In genomic region chr7:50352282-50352681, GRCh38 we compare ENCODE assay signal across 1 cellular context.
TF ChIP-seq lines count a peak whose summit lies in the region.

No MANE protein-coding gene starts in this region.

TF ChIP-seq in GM12878, 131 proteins besides CTCF, POLR2A, EP300 and RAD21 (continued from another document and continues in another):
- TF ChIP-seq, protein P1, sequence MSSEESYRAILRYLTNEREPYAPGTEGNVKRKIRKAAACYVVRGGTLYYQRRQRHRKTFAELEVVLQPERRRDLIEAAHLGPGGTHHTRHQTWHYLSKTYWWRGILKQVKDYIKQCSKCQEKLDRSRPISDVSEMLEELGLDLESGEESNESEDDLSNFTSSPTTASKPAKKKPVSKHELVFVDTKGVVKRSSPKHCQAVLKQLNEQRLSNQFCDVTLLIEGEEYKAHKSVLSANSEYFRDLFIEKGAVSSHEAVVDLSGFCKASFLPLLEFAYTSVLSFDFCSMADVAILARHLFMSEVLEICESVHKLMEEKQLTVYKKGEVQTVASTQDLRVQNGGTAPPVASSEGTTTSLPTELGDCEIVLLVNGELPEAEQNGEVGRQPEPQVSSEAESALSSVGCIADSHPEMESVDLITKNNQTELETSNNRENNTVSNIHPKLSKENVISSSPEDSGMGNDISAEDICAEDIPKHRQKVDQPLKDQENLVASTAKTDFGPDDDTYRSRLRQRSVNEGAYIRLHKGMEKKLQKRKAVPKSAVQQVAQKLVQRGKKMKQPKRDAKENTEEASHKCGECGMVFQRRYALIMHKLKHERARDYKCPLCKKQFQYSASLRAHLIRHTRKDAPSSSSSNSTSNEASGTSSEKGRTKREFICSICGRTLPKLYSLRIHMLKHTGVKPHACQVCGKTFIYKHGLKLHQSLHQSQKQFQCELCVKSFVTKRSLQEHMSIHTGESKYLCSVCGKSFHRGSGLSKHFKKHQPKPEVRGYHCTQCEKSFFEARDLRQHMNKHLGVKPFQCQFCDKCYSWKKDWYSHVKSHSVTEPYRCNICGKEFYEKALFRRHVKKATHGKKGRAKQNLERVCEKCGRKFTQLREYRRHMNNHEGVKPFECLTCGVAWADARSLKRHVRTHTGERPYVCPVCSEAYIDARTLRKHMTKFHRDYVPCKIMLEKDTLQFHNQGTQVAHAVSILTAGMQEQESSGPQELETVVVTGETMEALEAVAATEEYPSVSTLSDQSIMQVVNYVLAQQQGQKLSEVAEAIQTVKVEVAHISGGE (CRISPR knock-in tag; IDR thresholded peaks at IDR 0.05), result no peak
- TF ChIP-seq PML (IDR thresholded peaks at IDR 0.05; ENCODE audit: low read length) (peak; percentile 65; the same call in 1 of the 2 replicates), JUNB (IDR thresholded peaks at IDR 0.05) (peak; percentile 95), NFYA (IDR thresholded peaks at IDR 0.05; ENCODE audit: borderline replicate concordance, low read depth, low read length) (no peak), STAT3 (IDR thresholded peaks at IDR 0.05; ENCODE audit: low read depth, low read length) (no peak), WRNIP1 (IDR thresholded peaks at IDR 0.05; ENCODE audit: borderline replicate concordance, low read depth, low read length) (no peak), ZZZ3 (IDR thresholded peaks at IDR 0.05; ENCODE audit: control insufficient read depth, insufficient read length, low read depth) (no peak), SMAD1 (IDR thresholded peaks at IDR 0.05; ENCODE audit: low read depth, partially characterized antibody) (no peak), POU2F2 (IDR thresholded peaks at IDR 0.05; ENCODE audit: borderline replicate concordance, low read depth, low read length) (peak; percentile 76; the same call in 2 of the 3 replicates), SUPT20H (IDR thresholded peaks at IDR 0.05; ENCODE audit: borderline replicate concordance, control insufficient read depth, low read depth, low read length) (no peak), IRF4 (IDR thresholded peaks at IDR 0.05; ENCODE audit: low read depth, low read length) (peak; percentile 57; the same call in 1 of the 2 replicates), KDM1A (IDR thresholded peaks at IDR 0.05; ENCODE audit: borderline replicate concordance) (no peak), FOXM1 (IDR thresholded peaks at IDR 0.05; ENCODE audit: low read depth, low read length) (peak; percentile 80; the same call in 1 of the 2 replicates), ZSCAN29 (IDR thresholded peaks at IDR 0.05) (no peak), EED (IDR thresholded peaks at IDR 0.05; ENCODE audit: low read depth) (peak; percentile 28; the same call in 1 of the 2 replicates), RFX5 (IDR thresholded peaks at IDR 0.05; ENCODE audit: low read depth, low read length) (peak; percentile 76), BHLHE40 (IDR thresholded peaks at IDR 0.05; ENCODE audit: borderline replicate concordance in 1 of 2, low read depth in 2 of 2, low read length in 1 of 2) (peak; percentile 19 to 50; a peak in 1 of 4 replicates), SREBF1 (IDR thresholded peaks at IDR 0.05; ENCODE audit: low read length) (no peak), MEF2B (IDR thresholded peaks at IDR 0.05; ENCODE audit: partially characterized antibody, poor library complexity, severe bottlenecking) (peak; percentile 32), RELA (IDR thresholded peaks at IDR 0.05; ENCODE audit: borderline replicate concordance, partially characterized antibody) (peak; percentile 93), RCOR1 (conservative IDR thresholded peaks at IDR 0.05; ENCODE audit: low read depth, low read length) (no peak), CHD2 (IDR thresholded peaks at IDR 0.05; ENCODE audit: borderline replicate concordance, low read depth, low read length) (peak; percentile 16; the same call in 1 of the 2 replicates), ATF7 (IDR thresholded peaks at IDR 0.05; ENCODE audit: low read depth) (peak; percentile 93), CEBPB (IDR thresholded peaks at IDR 0.05; ENCODE audit: borderline replicate concordance in 1 of 2, low read depth in 2 of 2, low read length in 2 of 2) (peak in 1 of 2 experiments; percentile 84; a peak in 1 of 4 replicates), CBFB (IDR thresholded peaks at IDR 0.05; ENCODE audit: low read depth) (peak; percentile 54; the same call in 1 of the 2 replicates), MTA2 (IDR thresholded peaks at IDR 0.05; ENCODE audit: low read depth) (peak; percentile 67), MTA3 (IDR thresholded peaks at IDR 0.05; ENCODE audit: borderline replicate concordance, low read length) (no peak), BCL3 (IDR thresholded peaks at IDR 0.05; ENCODE audit: borderline replicate concordance, insufficient read depth, low read depth, low read length, poor library complexity, severe bottlenecking) (peak; percentile 74), KLF5 (IDR thresholded peaks at IDR 0.05; ENCODE audit: partially characterized antibody) (no peak), NFXL1 (IDR thresholded peaks at IDR 0.05; ENCODE audit: borderline replicate concordance) (no peak), CREM (IDR thresholded peaks at IDR 0.05; ENCODE audit: low read depth) (peak; percentile 68; the same call in 1 of the 2 replicates), CREB1 (IDR thresholded peaks at IDR 0.05; ENCODE audit: low read depth) (peak; percentile 85), RUNX3 (IDR thresholded peaks at IDR 0.05; ENCODE audit: low read length) (peak; percentile 88), CHD4 (IDR thresholded peaks at IDR 0.05) (no peak), RB1 (IDR thresholded peaks at IDR 0.05; ENCODE audit: borderline replicate concordance) (no peak), JUND (IDR thresholded peaks at IDR 0.05; ENCODE audit: low read depth, low read length) (peak; percentile 46; the same call in 1 of the 2 replicates), NR2F1 (conservative IDR thresholded peaks at IDR 0.05) (peak; percentile 90), STAT1 (conservative IDR thresholded peaks at IDR 0.05) (no peak), EZH2 (IDR thresholded peaks at IDR 0.05; ENCODE audit: borderline replicate concordance, control insufficient read depth, low read depth, low read length) (no peak), PAX5 (IDR thresholded peaks at IDR 0.05; ENCODE audit: borderline replicate concordance, low read depth, low read length) (peak; percentile 29; the same call in 1 of the 2 replicates), TAF1 (IDR thresholded peaks at IDR 0.05; ENCODE audit: borderline replicate concordance, low read depth, low read length) (no peak), SIX5 (IDR thresholded peaks at IDR 0.05; ENCODE audit: low read depth, low read length, severe bottlenecking) (no peak), BCL11A (IDR thresholded peaks at IDR 0.05; ENCODE audit: low read depth, low read length) (peak; percentile 57; the same call in 1 of the 2 replicates), IKZF2 (IDR thresholded peaks at IDR 0.05) (0 out of 4 replicates have a peak, but pooled peaks of 1 of the 2 experiments have one; percentile 4), ZBED1 (IDR thresholded peaks at IDR 0.05; ENCODE audit: borderline replicate concordance) (peak; percentile 52; the same call in 1 of the 2 replicates)
- TF ChIP-seq, protein P2, sequence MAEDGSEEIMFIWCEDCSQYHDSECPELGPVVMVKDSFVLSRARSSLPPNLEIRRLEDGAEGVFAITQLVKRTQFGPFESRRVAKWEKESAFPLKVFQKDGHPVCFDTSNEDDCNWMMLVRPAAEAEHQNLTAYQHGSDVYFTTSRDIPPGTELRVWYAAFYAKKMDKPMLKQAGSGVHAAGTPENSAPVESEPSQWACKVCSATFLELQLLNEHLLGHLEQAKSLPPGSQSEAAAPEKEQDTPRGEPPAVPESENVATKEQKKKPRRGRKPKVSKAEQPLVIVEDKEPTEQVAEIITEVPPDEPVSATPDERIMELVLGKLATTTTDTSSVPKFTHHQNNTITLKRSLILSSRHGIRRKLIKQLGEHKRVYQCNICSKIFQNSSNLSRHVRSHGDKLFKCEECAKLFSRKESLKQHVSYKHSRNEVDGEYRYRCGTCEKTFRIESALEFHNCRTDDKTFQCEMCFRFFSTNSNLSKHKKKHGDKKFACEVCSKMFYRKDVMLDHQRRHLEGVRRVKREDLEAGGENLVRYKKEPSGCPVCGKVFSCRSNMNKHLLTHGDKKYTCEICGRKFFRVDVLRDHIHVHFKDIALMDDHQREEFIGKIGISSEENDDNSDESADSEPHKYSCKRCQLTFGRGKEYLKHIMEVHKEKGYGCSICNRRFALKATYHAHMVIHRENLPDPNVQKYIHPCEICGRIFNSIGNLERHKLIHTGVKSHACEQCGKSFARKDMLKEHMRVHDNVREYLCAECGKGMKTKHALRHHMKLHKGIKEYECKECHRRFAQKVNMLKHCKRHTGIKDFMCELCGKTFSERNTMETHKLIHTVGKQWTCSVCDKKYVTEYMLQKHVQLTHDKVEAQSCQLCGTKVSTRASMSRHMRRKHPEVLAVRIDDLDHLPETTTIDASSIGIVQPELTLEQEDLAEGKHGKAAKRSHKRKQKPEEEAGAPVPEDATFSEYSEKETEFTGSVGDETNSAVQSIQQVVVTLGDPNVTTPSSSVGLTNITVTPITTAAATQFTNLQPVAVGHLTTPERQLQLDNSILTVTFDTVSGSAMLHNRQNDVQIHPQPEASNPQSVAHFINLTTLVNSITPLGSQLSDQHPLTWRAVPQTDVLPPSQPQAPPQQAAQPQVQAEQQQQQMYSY (CRISPR knock-in tag; IDR thresholded peaks at IDR 0.05), result no peak
- TF ChIP-seq, protein P3, sequence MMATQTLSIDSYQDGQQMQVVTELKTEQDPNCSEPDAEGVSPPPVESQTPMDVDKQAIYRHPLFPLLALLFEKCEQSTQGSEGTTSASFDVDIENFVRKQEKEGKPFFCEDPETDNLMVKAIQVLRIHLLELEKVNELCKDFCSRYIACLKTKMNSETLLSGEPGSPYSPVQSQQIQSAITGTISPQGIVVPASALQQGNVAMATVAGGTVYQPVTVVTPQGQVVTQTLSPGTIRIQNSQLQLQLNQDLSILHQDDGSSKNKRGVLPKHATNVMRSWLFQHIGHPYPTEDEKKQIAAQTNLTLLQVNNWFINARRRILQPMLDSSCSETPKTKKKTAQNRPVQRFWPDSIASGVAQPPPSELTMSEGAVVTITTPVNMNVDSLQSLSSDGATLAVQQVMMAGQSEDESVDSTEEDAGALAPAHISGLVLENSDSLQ (IDR thresholded peaks at IDR 0.05), result peak; percentile 55
- TF ChIP-seq, protein P4, sequence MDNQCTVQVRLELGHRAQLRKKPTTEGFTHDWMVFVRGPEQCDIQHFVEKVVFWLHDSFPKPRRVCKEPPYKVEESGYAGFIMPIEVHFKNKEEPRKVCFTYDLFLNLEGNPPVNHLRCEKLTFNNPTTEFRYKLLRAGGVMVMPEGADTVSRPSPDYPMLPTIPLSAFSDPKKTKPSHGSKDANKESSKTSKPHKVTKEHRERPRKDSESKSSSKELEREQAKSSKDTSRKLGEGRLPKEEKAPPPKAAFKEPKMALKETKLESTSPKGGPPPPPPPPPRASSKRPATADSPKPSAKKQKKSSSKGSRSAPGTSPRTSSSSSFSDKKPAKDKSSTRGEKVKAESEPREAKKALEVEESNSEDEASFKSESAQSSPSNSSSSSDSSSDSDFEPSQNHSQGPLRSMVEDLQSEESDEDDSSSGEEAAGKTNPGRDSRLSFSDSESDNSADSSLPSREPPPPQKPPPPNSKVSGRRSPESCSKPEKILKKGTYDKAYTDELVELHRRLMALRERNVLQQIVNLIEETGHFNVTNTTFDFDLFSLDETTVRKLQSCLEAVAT (IDR thresholded peaks at IDR 0.05), result no peak
- TF ChIP-seq, protein P5, sequence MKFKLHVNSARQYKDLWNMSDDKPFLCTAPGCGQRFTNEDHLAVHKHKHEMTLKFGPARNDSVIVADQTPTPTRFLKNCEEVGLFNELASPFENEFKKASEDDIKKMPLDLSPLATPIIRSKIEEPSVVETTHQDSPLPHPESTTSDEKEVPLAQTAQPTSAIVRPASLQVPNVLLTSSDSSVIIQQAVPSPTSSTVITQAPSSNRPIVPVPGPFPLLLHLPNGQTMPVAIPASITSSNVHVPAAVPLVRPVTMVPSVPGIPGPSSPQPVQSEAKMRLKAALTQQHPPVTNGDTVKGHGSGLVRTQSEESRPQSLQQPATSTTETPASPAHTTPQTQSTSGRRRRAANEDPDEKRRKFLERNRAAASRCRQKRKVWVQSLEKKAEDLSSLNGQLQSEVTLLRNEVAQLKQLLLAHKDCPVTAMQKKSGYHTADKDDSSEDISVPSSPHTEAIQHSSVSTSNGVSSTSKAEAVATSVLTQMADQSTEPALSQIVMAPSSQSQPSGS (IDR thresholded peaks at IDR 0.05; ENCODE audit: low read length), result peak; percentile 87
- TF ChIP-seq, protein P6, sequence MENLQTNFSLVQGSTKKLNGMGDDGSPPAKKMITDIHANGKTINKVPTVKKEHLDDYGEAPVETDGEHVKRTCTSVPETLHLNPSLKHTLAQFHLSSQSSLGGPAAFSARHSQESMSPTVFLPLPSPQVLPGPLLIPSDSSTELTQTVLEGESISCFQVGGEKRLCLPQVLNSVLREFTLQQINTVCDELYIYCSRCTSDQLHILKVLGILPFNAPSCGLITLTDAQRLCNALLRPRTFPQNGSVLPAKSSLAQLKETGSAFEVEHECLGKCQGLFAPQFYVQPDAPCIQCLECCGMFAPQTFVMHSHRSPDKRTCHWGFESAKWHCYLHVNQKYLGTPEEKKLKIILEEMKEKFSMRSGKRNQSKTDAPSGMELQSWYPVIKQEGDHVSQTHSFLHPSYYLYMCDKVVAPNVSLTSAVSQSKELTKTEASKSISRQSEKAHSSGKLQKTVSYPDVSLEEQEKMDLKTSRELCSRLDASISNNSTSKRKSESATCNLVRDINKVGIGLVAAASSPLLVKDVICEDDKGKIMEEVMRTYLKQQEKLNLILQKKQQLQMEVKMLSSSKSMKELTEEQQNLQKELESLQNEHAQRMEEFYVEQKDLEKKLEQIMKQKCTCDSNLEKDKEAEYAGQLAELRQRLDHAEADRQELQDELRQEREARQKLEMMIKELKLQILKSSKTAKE (IDR thresholded peaks at IDR 0.05; ENCODE audit: low read depth, poor library complexity, severe bottlenecking), result no peak
- TF ChIP-seq, protein P7, sequence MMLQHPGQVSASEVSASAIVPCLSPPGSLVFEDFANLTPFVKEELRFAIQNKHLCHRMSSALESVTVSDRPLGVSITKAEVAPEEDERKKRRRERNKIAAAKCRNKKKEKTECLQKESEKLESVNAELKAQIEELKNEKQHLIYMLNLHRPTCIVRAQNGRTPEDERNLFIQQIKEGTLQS (IDR thresholded peaks at IDR 0.05; ENCODE audit: borderline replicate concordance, extremely low read depth, low read depth, low read length), result no peak
- TF ChIP-seq, protein P8, sequence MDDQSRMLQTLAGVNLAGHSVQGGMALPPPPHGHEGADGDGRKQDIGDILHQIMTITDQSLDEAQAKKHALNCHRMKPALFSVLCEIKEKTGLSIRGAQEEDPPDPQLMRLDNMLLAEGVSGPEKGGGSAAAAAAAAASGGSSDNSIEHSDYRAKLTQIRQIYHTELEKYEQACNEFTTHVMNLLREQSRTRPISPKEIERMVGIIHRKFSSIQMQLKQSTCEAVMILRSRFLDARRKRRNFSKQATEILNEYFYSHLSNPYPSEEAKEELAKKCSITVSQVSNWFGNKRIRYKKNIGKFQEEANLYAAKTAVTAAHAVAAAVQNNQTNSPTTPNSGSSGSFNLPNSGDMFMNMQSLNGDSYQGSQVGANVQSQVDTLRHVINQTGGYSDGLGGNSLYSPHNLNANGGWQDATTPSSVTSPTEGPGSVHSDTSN (IDR thresholded peaks at IDR 0.05; ENCODE audit: insufficient replicate concordance, low read depth, low read length), result no peak
